In genomic region chr18:59760212-59760997, GRCh38 we compare ENCODE assay signal across 21 cellular contexts.
A peak's percentile ranks its signal among the peaks of the same experiment; 100 is the strongest.
DNase-seq lines count a peak whose midpoint lies in the region; ATAC-seq, FAIRE-seq and TF ChIP-seq lines count a peak whose summit lies in the region.
"Had no signal": no experiment of that assay in that cellular context is flagged by ENCODE, and none has a peak within 500 bp of the region (broad histone marks: within the 10 kb centered on the region; RNA-seq: fewer than 3 reads in every experiment).

No MANE protein-coding gene starts in this region.

- no peak overlapping the region for H3K4me3 Mint-ChIP-seq in nephron
- no peak overlapping the region for H3K4me3 Mint-ChIP-seq in glutamatergic neuron (ENCODE audit: unreplicated experiment)
- H3K4me3 Mint-ChIP-seq: CD4-positive, CD25-positive, alpha-beta regulatory T cell; CD8-positive, alpha-beta memory T cell; HFFc6 had no signal

- ATAC-seq in GM19452 (IDR thresholded peaks at IDR 0.05; ENCODE audit: unreplicated experiment), result no peak
- ATAC-seq: K562 had no signal

- no peak for TF ChIP-seq CTCF in D721Med (IDR thresholded peaks at IDR 0.05; ENCODE audit: insufficient read depth, missing control alignments)
- TF ChIP-seq CTCF in bronchial epithelial cell (IDR thresholded peaks at IDR 0.05; ENCODE audit: insufficient read depth, low read length, severe bottlenecking), result no peak
- TF ChIP-seq CTCF in fibroblast of mammary gland (conservative IDR thresholded peaks at IDR 0.05; ENCODE audit: control insufficient read depth, insufficient read depth, low read depth, low read length), result no peak
- TF ChIP-seq CTCF in nephron (IDR thresholded peaks at IDR 0.05; ENCODE audit: unreplicated experiment in 3 of 3), result no peak
- TF ChIP-seq CTCF in glutamatergic neuron (IDR thresholded peaks at IDR 0.05; ENCODE audit: partially characterized antibody, unreplicated experiment), result no peak

- H3K27me3 ChIP-seq in bronchial epithelial cell (ENCODE audit: control insufficient read depth, insufficient read depth, low read length), result no peaks in the 10 kb centered on the region
- H3K27me3 ChIP-seq: BE2C had no signal

- no peaks in the 10 kb centered on the region for H3K9me3 Mint-ChIP-seq in nephron
- H3K9me3 Mint-ChIP-seq in glutamatergic neuron (ENCODE audit: unreplicated experiment), result no peaks in the 10 kb centered on the region
- H3K9me3 Mint-ChIP-seq: HFFc6 had no signal

- no peaks in the 10 kb centered on the region for H3K36me3 ChIP-seq in bronchial epithelial cell (ENCODE audit: control insufficient read depth, insufficient read depth, low read length)
- H3K36me3 ChIP-seq: BE2C had no signal

- peaks cover 51% of the 10 kb centered on the region for H3K4me1 Mint-ChIP-seq in nephron
- H3K4me1 Mint-ChIP-seq in glutamatergic neuron (ENCODE audit: low read depth, unreplicated experiment), result no peaks in the 10 kb centered on the region
- H3K4me1 Mint-ChIP-seq: CD4-positive, CD25-positive, alpha-beta regulatory T cell; CD8-positive, alpha-beta memory T cell had no signal

- peak overlapping the region; percentile 36 to 73 (median 48) for H3K27ac Mint-ChIP-seq in nephron
- no peak overlapping the region for H3K27ac Mint-ChIP-seq in glutamatergic neuron (ENCODE audit: unreplicated experiment)
- H3K27ac Mint-ChIP-seq: CD4-positive, CD25-positive, alpha-beta regulatory T cell; CD8-positive, alpha-beta memory T cell; HFFc6 had no signal

- FAIRE-seq in D721Med (lab: Jason Lieb, UNC) (peak; percentile 80), bronchial epithelial cell (lab: Jason Lieb, UNC) (peak; percentile 88)
- FAIRE-seq: G401.6, GM12891, GM19239, K562 had no signal

- H3K27me3 Mint-ChIP-seq in nephron (ENCODE audit: low read depth), result no peaks in the 10 kb centered on the region
- H3K27me3 Mint-ChIP-seq in glutamatergic neuron (ENCODE audit: unreplicated experiment), result peaks cover 2% of the 10 kb centered on the region

- H3K36me3 Mint-ChIP-seq in nephron (ENCODE audit: low read depth) (no peaks in the 10 kb centered on the region), glutamatergic neuron (ENCODE audit: unreplicated experiment) (no peaks in the 10 kb centered on the region)
- H3K36me3 Mint-ChIP-seq: CD4-positive, CD25-positive, alpha-beta regulatory T cell; CD8-positive, alpha-beta memory T cell had no signal

- H3K4me3 ChIP-seq in bronchial epithelial cell (ENCODE audit: low read depth, low read length) (no peak overlapping the region), fibroblast of mammary gland (ENCODE audit: control insufficient read depth, low read depth, low read length) (no peak overlapping the region)
- H3K4me3 ChIP-seq: GM23248, K562 had no signal

- DNase-seq in D721Med (ENCODE audit: insufficient read length, low spot score) (no peak), bronchial epithelial cell (ENCODE audit: low read depth) (no peak), fibroblast of mammary gland (ENCODE audit: low read depth) (peak; percentile 61), NCI-H1930 (lab: John Stamatoyannopoulos, UW) (no peak), glutamatergic neuron (no peak), NCI-H128 (lab: John Stamatoyannopoulos, UW; ENCODE audit: unreplicated experiment) (no peak)
- DNase-seq: 8988T; BE2C; C1 segment of cervical spinal cord; CD4-positive, CD25-positive, alpha-beta regulatory T cell; CD8-positive, alpha-beta memory T cell; COR-L47; GM23248; HCEC 1CT; HFFc6 had no signal
